ENCODE assay signal across 1 cellular context in the genomic region with DNA sequence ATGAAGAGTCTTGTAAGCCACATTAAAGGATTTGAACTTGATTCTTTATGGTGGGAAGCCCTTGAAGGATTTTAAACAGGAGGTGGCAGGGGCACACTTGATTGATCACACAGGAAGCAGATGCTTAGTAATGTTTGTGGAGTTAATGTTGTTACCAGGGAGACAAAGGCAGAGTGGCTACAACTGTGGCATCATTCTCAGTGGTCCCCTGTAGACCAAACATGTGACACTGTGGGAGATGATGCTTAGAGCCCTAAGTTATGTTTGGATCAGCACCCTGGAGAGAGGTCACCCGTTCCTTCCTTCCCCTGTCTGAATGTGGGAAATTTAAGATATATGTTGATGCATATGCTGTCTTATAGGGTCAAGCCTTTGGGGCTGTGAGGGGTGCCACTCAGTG.
A peak's percentile ranks its signal among the peaks of the same experiment; 100 is the strongest.
TF ChIP-seq lines count a peak whose summit lies in the region.

No MANE protein-coding gene starts in this region.

TF ChIP-seq in GM12878, 131 proteins besides CTCF, POLR2A, EP300 and RAD21 (continued from another document):
- TF ChIP-seq, protein P1, sequence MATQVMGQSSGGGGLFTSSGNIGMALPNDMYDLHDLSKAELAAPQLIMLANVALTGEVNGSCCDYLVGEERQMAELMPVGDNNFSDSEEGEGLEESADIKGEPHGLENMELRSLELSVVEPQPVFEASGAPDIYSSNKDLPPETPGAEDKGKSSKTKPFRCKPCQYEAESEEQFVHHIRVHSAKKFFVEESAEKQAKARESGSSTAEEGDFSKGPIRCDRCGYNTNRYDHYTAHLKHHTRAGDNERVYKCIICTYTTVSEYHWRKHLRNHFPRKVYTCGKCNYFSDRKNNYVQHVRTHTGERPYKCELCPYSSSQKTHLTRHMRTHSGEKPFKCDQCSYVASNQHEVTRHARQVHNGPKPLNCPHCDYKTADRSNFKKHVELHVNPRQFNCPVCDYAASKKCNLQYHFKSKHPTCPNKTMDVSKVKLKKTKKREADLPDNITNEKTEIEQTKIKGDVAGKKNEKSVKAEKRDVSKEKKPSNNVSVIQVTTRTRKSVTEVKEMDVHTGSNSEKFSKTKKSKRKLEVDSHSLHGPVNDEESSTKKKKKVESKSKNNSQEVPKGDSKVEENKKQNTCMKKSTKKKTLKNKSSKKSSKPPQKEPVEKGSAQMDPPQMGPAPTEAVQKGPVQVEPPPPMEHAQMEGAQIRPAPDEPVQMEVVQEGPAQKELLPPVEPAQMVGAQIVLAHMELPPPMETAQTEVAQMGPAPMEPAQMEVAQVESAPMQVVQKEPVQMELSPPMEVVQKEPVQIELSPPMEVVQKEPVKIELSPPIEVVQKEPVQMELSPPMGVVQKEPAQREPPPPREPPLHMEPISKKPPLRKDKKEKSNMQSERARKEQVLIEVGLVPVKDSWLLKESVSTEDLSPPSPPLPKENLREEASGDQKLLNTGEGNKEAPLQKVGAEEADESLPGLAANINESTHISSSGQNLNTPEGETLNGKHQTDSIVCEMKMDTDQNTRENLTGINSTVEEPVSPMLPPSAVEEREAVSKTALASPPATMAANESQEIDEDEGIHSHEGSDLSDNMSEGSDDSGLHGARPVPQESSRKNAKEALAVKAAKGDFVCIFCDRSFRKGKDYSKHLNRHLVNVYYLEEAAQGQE (IDR thresholded peaks at IDR 0.05; ENCODE audit: low read depth, low read length) = peak; percentile 86
